ENCODE assay signal across 20 cellular contexts in genomic region chr6:157271441-157271840, GRCh38. TPM values are rescaled to one million over a fixed set of nuclear protein-coding genes. Genes with fewer than 3 reads are reported as not detected.
DNase-seq lines count a peak whose midpoint lies in the region; ATAC-seq, FAIRE-seq and TF ChIP-seq lines count a peak whose summit lies in the region.
"Had no signal": no experiment of that assay in that cellular context is flagged by ENCODE, and none has a peak within 500 bp of the region (broad histone marks: within the 10 kb centered on the region; RNA-seq: fewer than 3 reads in every experiment).

No MANE protein-coding gene starts in this region.

- H3K36me3 ChIP-seq in spleen (no peaks in the 10 kb centered on the region), upper lobe of right lung (no peaks in the 10 kb centered on the region), HepG2 (replicated peaks in 1 of 2; ENCODE audit: control insufficient read depth in 1 of 2, insufficient read depth in 2 of 2, low read length in 2 of 2) (no peaks in the 10 kb centered on the region)

- H3K4me1 ChIP-seq in spleen (peaks cover 5 to 51% (median 33%) of the 10 kb centered on the region in 6 donors), upper lobe of right lung (peaks cover 19% of the 10 kb centered on the region), HepG2 (ENCODE audit: insufficient read depth, low read length) (peaks cover 44% of the 10 kb centered on the region)

- BruUV-seq in HepG2 (replicated peaks; lab: Mats Ljungman, UMichigan): no TSS peak

- H3K9me3 ChIP-seq in spleen (no peaks in the 10 kb centered on the region), upper lobe of right lung (no peaks in the 10 kb centered on the region), HepG2 (ENCODE audit: low read length) (no peaks in the 10 kb centered on the region)

- 92 to 97% (median 95%) methylated on average over 7 to 9 of the region's 9 CpGs for WGBS in spleen, 5 donors
- WGBS in HepG2 (ENCODE audit: low lambda C conversion rate): 53% methylated on average over 9 of the region's 9 CpGs

- in situ Hi-C loops in HepG2 (cut with HindIII; ENCODE audit: extremely low pct_ligation_motif_present, low pct_unique_long_range_greater_than_20kb): loop anchor here (5.0 kb wide), 1 partner anchor 44 kb away; no protein-coding TSS in a partner anchor

- CTCF ChIA-PET in HepG2 (lab: Yijun Ruan, JAX; ENCODE audit: low intra/inter-chr PET ratio, low total read pairs): no interaction called here

- H3K27ac ChIP-seq in spleen (no peak overlapping the region), upper lobe of right lung (no peak overlapping the region), HepG2 (ENCODE audit: extremely low read length, insufficient read depth, low read length) (no peak overlapping the region)

- FAIRE-seq in HepG2 (lab: Jason Lieb, UNC) (no peak), GM12891 (lab: Jason Lieb, UNC) (no peak)

- no peaks in the 10 kb centered on the region for H3K27me3 Mint-ChIP-seq in activated T-cell treated with anti-CD3 and anti-CD28 coated beads, Interleukin-2, amount 50 U/mL, for 4 hours (ENCODE audit: low read depth)
- H3K27me3 Mint-ChIP-seq in glutamatergic neuron (ENCODE audit: unreplicated experiment): peaks cover 6% of the 10 kb centered on the region

- ATAC-seq in activated T-cell treated with anti-CD3 and anti-CD28 coated beads, Interleukin-2, amount 50 U/mL, for 4 hours: no peak
- no peak for ATAC-seq in upper lobe of right lung
- ATAC-seq in HepG2: no peak

- no peak overlapping the region for H3K27ac Mint-ChIP-seq in glutamatergic neuron (ENCODE audit: unreplicated experiment)

- POLR2A ChIA-PET in HepG2 (lab: Yijun Ruan, JAX): no interaction called here

- H4K20me1 ChIP-seq in HepG2 (ENCODE audit: insufficient read depth, low read length): no peaks in the 10 kb centered on the region

- TF ChIP-seq EP300 in HepG2 (IDR thresholded peaks at IDR 0.05; ENCODE audit: low read depth in 2 of 2, low read length in 2 of 2): no peak
- TF ChIP-seq EP300 in HepG2 (CRISPR knock-in tag; IDR thresholded peaks at IDR 0.05; ENCODE audit: borderline replicate concordance): no peak

- TF ChIP-seq POLR2A in spleen (IDR thresholded peaks at IDR 0.05) (no peak), HepG2 (IDR thresholded peaks at IDR 0.05; ENCODE audit: insufficient read depth in 1 of 2, low read depth in 2 of 2, low read length in 2 of 2) (no peak), GM12891 (IDR thresholded peaks at IDR 0.05; ENCODE audit: low read depth, low read length) (no peak)

- H3K36me3 Mint-ChIP-seq in activated T-cell treated with anti-CD3 and anti-CD28 coated beads, Interleukin-2, amount 50 U/mL, for 4 hours (ENCODE audit: insufficient read depth): no peaks in the 10 kb centered on the region
- no peaks in the 10 kb centered on the region for H3K36me3 Mint-ChIP-seq in glutamatergic neuron (ENCODE audit: unreplicated experiment)

- peak; percentile 16 for DNase-seq in activated T-cell treated with anti-CD3 and anti-CD28 coated beads, Interleukin-2, amount 50 U/mL, for 1 hour
- DNase-seq in activated T-cell treated with anti-CD3 and anti-CD28 coated beads, Interleukin-2, amount 50 U/mL, for 4 hours: no peak
- DNase-seq in DMS53 (lab: John Stamatoyannopoulos, UW): peak; percentile 68
- DNase-seq in glutamatergic neuron: no peak
- DNase-seq in spleen: peak; percentile 63
- DNase-seq in upper lobe of right lung: no peak
- DNase-seq in HepG2 (ENCODE audit: low spot score): no peak
- no peak for DNase-seq in GM12891 (ENCODE audit: insufficient read length, low spot score)
- DNase-seq: 8988T, ACHN, DMS153, H7, Karpas-422, NCI-H1092, NCI-H1417 treated with DMSO at 0.1 percent for 48 hours, NCI-H1694 treated with DMSO at 0.1 percent for 48 hours, NCI-H2081, NCI-H2227 treated with DMSO at 0.1 percent for 48 hours, NCI-H526 treated with DMSO at 0.1 percent for 48 hours, RPMI8226 had no signal

- intact Hi-C loops in spleen (cut with DNase I; ENCODE audit: low total_unique reads): loop anchor here (10.0 kb wide), 1 partner anchor 237 kb away; no protein-coding TSS in a partner anchor
- intact Hi-C loops in upper lobe of right lung (cut with DNase I): no loop called here
- intact Hi-C loops in HepG2 (cut with micrococcal nuclease; ENCODE audit: unreplicated experiment): loop anchor here (5.0 kb wide), 1 partner anchor 239 kb away; no protein-coding TSS in a partner anchor

- peaks cover 5% of the 10 kb centered on the region for H3K4me1 Mint-ChIP-seq in activated T-cell treated with anti-CD3 and anti-CD28 coated beads, Interleukin-2, amount 50 U/mL, for 4 hours (ENCODE audit: low read depth)
- H3K4me1 Mint-ChIP-seq in glutamatergic neuron (ENCODE audit: low read depth, unreplicated experiment): peaks cover 5% of the 10 kb centered on the region

- no peak for TF ChIP-seq CTCF in glutamatergic neuron (IDR thresholded peaks at IDR 0.05; ENCODE audit: partially characterized antibody, unreplicated experiment)
- no peak for TF ChIP-seq CTCF in spleen (IDR thresholded peaks at IDR 0.05 in 8 of 11, conservative IDR thresholded peaks at IDR 0.05 in 3 of 11)
- no peak for TF ChIP-seq CTCF in upper lobe of right lung (IDR thresholded peaks at IDR 0.05)
- no peak for TF ChIP-seq CTCF in HepG2 (CRISPR knock-in tag; IDR thresholded peaks at IDR 0.05)

- no peak overlapping the region for H2AFZ ChIP-seq in HepG2 (ENCODE audit: low read length)

- H3K9ac ChIP-seq in HepG2 (ENCODE audit: insufficient read depth, low read depth, low read length): no peak overlapping the region

- H3K27me3 ChIP-seq in spleen (replicated peaks in 1 of 7): no peaks in the 10 kb centered on the region
- H3K27me3 ChIP-seq in upper lobe of right lung: no peaks in the 10 kb centered on the region
- peaks cover 0 to 32% of the 10 kb centered on the region in 2 experiments; a peak in 4 of 5 replicates for H3K27me3 ChIP-seq in HepG2 (ENCODE audit: control insufficient read depth in 1 of 2, insufficient read depth in 2 of 2, low read length in 2 of 2)

- peaks cover 10% of the 10 kb centered on the region for H3K9me3 Mint-ChIP-seq in activated T-cell treated with anti-CD3 and anti-CD28 coated beads, Interleukin-2, amount 50 U/mL, for 4 hours
- peaks cover 5% of the 10 kb centered on the region for H3K9me3 Mint-ChIP-seq in glutamatergic neuron (ENCODE audit: unreplicated experiment)

- no peak overlapping the region for H3K4me2 ChIP-seq in HepG2 (ENCODE audit: low read depth, low read length)

- no peak for TF ChIP-seq RAD21 in HepG2 (CRISPR knock-in tag; IDR thresholded peaks at IDR 0.05)

- H3K79me2 ChIP-seq in HepG2 (ENCODE audit: insufficient read depth, low read length): no peaks in the 10 kb centered on the region

- no peak overlapping the region for H3K4me3 Mint-ChIP-seq in activated T-cell treated with anti-CD3 and anti-CD28 coated beads, Interleukin-2, amount 50 U/mL, for 4 hours
- H3K4me3 Mint-ChIP-seq in glutamatergic neuron (ENCODE audit: unreplicated experiment): peak overlapping the region; percentile 47

- H3K4me3 ChIP-seq in spleen: no peak overlapping the region
- no peak overlapping the region for H3K4me3 ChIP-seq in upper lobe of right lung
- no peak overlapping the region for H3K4me3 ChIP-seq in HepG2 (replicated peaks in 1 of 3; ENCODE audit: insufficient read depth in 1 of 3, low read depth in 2 of 3, low read length in 3 of 3)

TF ChIP-seq in HepG2, 621 proteins besides CTCF, POLR2A, EP300 and RAD21 (continues in another document):
- TF ChIP-seq ISX (CRISPR knock-in tag; conservative IDR thresholded peaks at IDR 0.05): no peak

TF ChIP-seq in GM12891, 5 proteins besides CTCF, POLR2A, EP300 and RAD21:
- TF ChIP-seq POLR2AphosphoS5 (IDR thresholded peaks at IDR 0.05; ENCODE audit: low read depth, low read length) (no peak), POU2F2 (IDR thresholded peaks at IDR 0.05; ENCODE audit: low read depth, low read length) (no peak), PAX5 (IDR thresholded peaks at IDR 0.05; ENCODE audit: insufficient read depth, low read length, severe bottlenecking) (no peak), SPI1 (IDR thresholded peaks at IDR 0.05; ENCODE audit: low read depth, low read length) (no peak), TAF1 (IDR thresholded peaks at IDR 0.05; ENCODE audit: low read depth, low read length) (no peak)

RNA-seq across cellular contexts. Expression of gene TMEM242, which starts 51.9 kb away (rescaled TPM):
- 10 to 100 TPM; 10.0 to 12.8 (median 10.1) TPM for total RNA-seq in activated T-cell treated with anti-CD3 and anti-CD28 coated beads, Interleukin-2, amount 50 U/mL, for 4 hours
- total RNA-seq in glutamatergic neuron (ENCODE audit: unreplicated experiment): 19.7 TPM
- 10 to 100 TPM in 3 of 7 donors, 1 to 10 TPM in 4; 5.6 to 16.0 (median 9.2) TPM for total RNA-seq in spleen
- 1 to 10 TPM; 3.7 to 6.7 (median 5.8) TPM for polyA plus RNA-seq in spleen
- 9.9 TPM for total RNA-seq in upper lobe of right lung
- 6.4 and 11.1 TPM in 2 replicates for total RNA-seq in HepG2 (2016; rRNA removed; fragmentation: Illumina TruSeq; extraction: Trizol)
- 0.91 and 1.3 TPM in 2 replicates for total RNA-seq in HepG2 (2016; cell fraction: cytosol; rRNA removed; fragmentation: Illumina TruSeq; extraction: Trizol; ENCODE audit: low read depth)
- 5.9 and 10.4 TPM in 2 replicates for total RNA-seq in HepG2 (2016; cell fraction: insoluble cytoplasmic fraction; rRNA removed; fragmentation: Illumina TruSeq; extraction: Trizol)
- total RNA-seq in HepG2 (2016; cell fraction: membrane; rRNA removed; fragmentation: Illumina TruSeq; extraction: Trizol): 3.0 and 3.2 TPM in 2 replicates
- 14.8 and 18.0 TPM in 2 replicates for total RNA-seq in HepG2 (2016; cell fraction: nucleus; rRNA removed; fragmentation: Illumina TruSeq; extraction: Trizol)
- 5.6 and 5.7 TPM in 2 replicates for polyA plus RNA-seq in HepG2 (2011; rRNA removed)
- 2.8 and 4.4 TPM in 2 replicates for polyA plus RNA-seq in HepG2 (2011; cell fraction: cytosol; rRNA removed)
- polyA plus RNA-seq in HepG2 (2011; cell fraction: nucleus; rRNA removed): 5.2 and 5.7 TPM in 2 replicates
- 8.0 and 9.3 TPM in 2 replicates for polyA plus RNA-seq in HepG2 (2012)
- 1.8 TPM in 2 replicates for polyA plus RNA-seq in HepG2 (2016; cell fraction: cytosol; fragmentation: Illumina TruSeq; extraction: Trizol; ENCODE audit: low read depth)
- 5.5 and 5.8 TPM in 2 replicates for polyA plus RNA-seq in HepG2 (2016; cell fraction: insoluble cytoplasmic fraction; fragmentation: Illumina TruSeq; extraction: Trizol; ENCODE audit: low read depth)
- polyA plus RNA-seq in HepG2 (2016; cell fraction: membrane; fragmentation: Illumina TruSeq; extraction: Trizol; ENCODE audit: low read depth): 2.5 and 2.6 TPM in 2 replicates
- 12.7 and 12.8 TPM in 2 replicates for polyA plus RNA-seq in HepG2 (2016; cell fraction: nucleus; fragmentation: Illumina TruSeq; extraction: Trizol; ENCODE audit: insufficient read depth, low read depth)
- polyA minus RNA-seq in HepG2 (2011; rRNA and poly(A)+ RNA removed; ENCODE audit: low replicate concordance): 2.1 and 2.2 TPM in 2 replicates
- polyA minus RNA-seq in HepG2 (2011; cell fraction: cytosol; rRNA and poly(A)+ RNA removed): 1.1 TPM in 2 replicates
- polyA minus RNA-seq in HepG2 (2011; cell fraction: nucleus; rRNA and poly(A)+ RNA removed): 21.8 and 23.6 TPM in 2 replicates
- 2.1 TPM for polyA plus RNA-seq in GM12891 (2012; ENCODE audit: low read depth, missing spikeins)

Comparison
In these comparisons a context has a peak if more than half of its experiments do, and no peak if none do; other contexts are left out.
1. DNase-seq: peak in activated T-cell treated with anti-CD3 and anti-CD28 coated beads, Interleukin-2, amount 50 U/mL, for 1 hour (single experiment), DMS53 (single experiment) and spleen (single experiment); none in activated T-cell treated with anti-CD3 and anti-CD28 coated beads, Interleukin-2, amount 50 U/mL, for 4 hours (single experiment), glutamatergic neuron (single experiment), upper lobe of right lung (single experiment), HepG2 (single experiment) and GM12891 (single experiment).